Comparison of ENCODE assay signal across 16 cellular contexts in genomic region chr3:64300790-64301423, GRCh38.
A peak's percentile ranks its signal among the peaks of the same experiment; 100 is the strongest.
DNase-seq lines count a peak whose midpoint lies in the region; ATAC-seq and TF ChIP-seq lines count a peak whose summit lies in the region.
"Had no signal": no experiment of that assay in that cellular context is flagged by ENCODE, and none has a peak within 500 bp of the region (broad histone marks: within the 10 kb centered on the region; RNA-seq: fewer than 3 reads in every experiment).

No MANE protein-coding gene starts in this region.

- no peaks in the 10 kb centered on the region for H3K9me3 ChIP-seq in adipocyte (ENCODE audit: control insufficient read depth, low read length)
- H3K9me3 ChIP-seq: body of pancreas had no signal

- no peaks in the 10 kb centered on the region for H3K27me3 ChIP-seq in adipocyte (replicated peaks; ENCODE audit: control insufficient read depth, insufficient read depth, low read length)
- H3K27me3 ChIP-seq: body of pancreas had no signal

- peaks cover 20% of the 10 kb centered on the region for H3K4me1 ChIP-seq in adipocyte (ENCODE audit: control insufficient read depth, insufficient read depth, low read length)
- H3K4me1 ChIP-seq: body of pancreas, parathyroid adenoma had no signal

- ATAC-seq in GM18511 (IDR thresholded peaks at IDR 0.05; ENCODE audit: unreplicated experiment), result no peak
- ATAC-seq: activated CD8-positive, alpha-beta T cell treated with anti-CD3 and anti-CD28 coated beads for 36 hours; activated T-helper 17 cell treated with anti-CD3 and anti-CD28 coated beads, Interleukin-2, amount 50 U/mL, for 72 hours; body of pancreas; mucosa of descending colon; stimulated activated naive CD8-positive, alpha-beta T cell treated with anti-CD3 and anti-CD28 coated beads, Interleukin-15, amount 100 ng/mL, for 72 hours had no signal

- no peak for TF ChIP-seq CTCF in fibroblast of villous mesenchyme (IDR thresholded peaks at IDR 0.05; ENCODE audit: insufficient read depth, low read depth, low read length)

- H3K4me3 ChIP-seq in adipocyte (ENCODE audit: low read length) (peak overlapping the region; percentile 0), fibroblast of villous mesenchyme (ENCODE audit: low read depth, low read length) (no peak overlapping the region)
- H3K4me3 ChIP-seq: body of pancreas, mucosa of descending colon had no signal

- no peak overlapping the region for H3K9ac ChIP-seq in adipocyte (ENCODE audit: low read length)
- H3K9ac ChIP-seq: parathyroid adenoma had no signal

- DNase-seq in GM04504 (ENCODE audit: low read depth) (peak; percentile 74), adipocyte (ENCODE audit: low read depth) (peak; percentile 71), fibroblast of villous mesenchyme (ENCODE audit: low read depth) (peak; percentile 62), stromal cell of bone marrow (ENCODE audit: low read depth) (peak; percentile 72), NCI-H226 (no peak), HuH-7 (ENCODE audit: low spot score) (no peak)
- DNase-seq: activated CD8-positive, alpha-beta T cell treated with anti-CD3 and anti-CD28 coated beads for 36 hours; body of pancreas; immature natural killer cell; mucosa of descending colon; NCI-H187; NCI-H510A treated with DMSO at 0.1 percent for 48 hours; stimulated activated naive CD8-positive, alpha-beta T cell treated with anti-CD3 and anti-CD28 coated beads, Interleukin-15, amount 100 ng/mL, for 72 hours had no signal

- no peaks in the 10 kb centered on the region for H3K36me3 ChIP-seq in adipocyte (ENCODE audit: control insufficient read depth, insufficient read depth, low read length, severe bottlenecking)

Comparison
In these comparisons a context has a peak if more than half of its experiments do, and no peak if none do; other contexts are left out.
1. DNase-seq: peak in GM04504 (single experiment), adipocyte (single experiment), fibroblast of villous mesenchyme (single experiment) and stromal cell of bone marrow (single experiment); none in NCI-H226 (single experiment) and HuH-7 (single experiment).